In genomic region chr7:5629941-5630340, GRCh38 we compare ENCODE assay signal across 1 cellular context.
TF ChIP-seq lines count a peak whose summit lies in the region.

No MANE protein-coding gene starts in this region.

TF ChIP-seq in IMR-90, 13 proteins besides CTCF, POLR2A, EP300 and RAD21 (continued from another document):
- TF ChIP-seq CHD1 (IDR thresholded peaks at IDR 0.05; ENCODE audit: low read depth, low read length), result no peak
- TF ChIP-seq RFX5 (IDR thresholded peaks at IDR 0.05; ENCODE audit: low read depth, low read length), result no peak
- TF ChIP-seq USF2 (IDR thresholded peaks at IDR 0.05; ENCODE audit: low read depth, low read length), result no peak
- TF ChIP-seq MXI1 (IDR thresholded peaks at IDR 0.05; ENCODE audit: borderline replicate concordance, low read depth, low read length), result no peak
- TF ChIP-seq ELK1 (IDR thresholded peaks at IDR 0.05; ENCODE audit: borderline replicate concordance, low read depth, low read length), result no peak
- no peak for TF ChIP-seq BHLHE40 (IDR thresholded peaks at IDR 0.05; ENCODE audit: low read depth, low read length)
- TF ChIP-seq RCOR1 (IDR thresholded peaks at IDR 0.05; ENCODE audit: insufficient replicate concordance, low read length), result no peak
TF ChIP-seq in IMR-90: peak in this region for 0.
